In genomic region chr17:41919840-41920579, GRCh38 we compare ENCODE assay signal across 8 cellular contexts. TPM values are rescaled to one million over a fixed set of nuclear protein-coding genes. Genes with fewer than 3 reads are reported as not detected.
DNase-seq lines count a peak whose midpoint lies in the region; ATAC-seq and TF ChIP-seq lines count a peak whose summit lies in the region.

No MANE protein-coding gene starts in this region.

- H4K20me1 ChIP-seq in Loucy (ENCODE audit: insufficient read depth, low read length, poor library complexity, severe bottlenecking): peaks cover 35% of the 10 kb centered on the region

- peaks cover 13 to 38% (median 23%) of the 10 kb centered on the region in 3 donors for H3K4me1 Mint-ChIP-seq in naive B cell

- H3F3A ChIP-seq in Loucy (ENCODE audit: low read depth): no peaks in the 10 kb centered on the region

- H3K9me3 Mint-ChIP-seq in naive B cell: no peaks in the 10 kb centered on the region

- no peak overlapping the region for H3K27ac Mint-ChIP-seq in naive B cell

- H3K9me2 ChIP-seq in Loucy (replicated peaks; ENCODE audit: low read depth, low read length): no peaks in the 10 kb centered on the region

- H3K9me3 ChIP-seq in BE2C (no peaks in the 10 kb centered on the region), Loucy (ENCODE audit: insufficient read depth, low read depth, low read length) (no peaks in the 10 kb centered on the region)

- H3K4me3 Mint-ChIP-seq in naive B cell: peak overlapping the region; percentile 53 to 95 (median 92)

- TF ChIP-seq CTCF in BE2C (IDR thresholded peaks at IDR 0.05; ENCODE audit: low read depth, low read length) (no peak), Loucy (conservative IDR thresholded peaks at IDR 0.05; ENCODE audit: low read length) (no peak), choroid plexus epithelial cell (conservative IDR thresholded peaks at IDR 0.05; ENCODE audit: low read depth, low read length) (no peak)

- H3K4me3 ChIP-seq in BE2C (ENCODE audit: low read depth, low read length) (peak overlapping the region; percentile 45), Loucy (ENCODE audit: low read length, poor library complexity, severe bottlenecking) (no peak overlapping the region), choroid plexus epithelial cell (ENCODE audit: low read depth, low read length) (no peak overlapping the region)

- H3K36me3 Mint-ChIP-seq in naive B cell: no peaks in the 10 kb centered on the region

- H3K4me2 ChIP-seq in Loucy (ENCODE audit: low read depth, low read length, poor library complexity, severe bottlenecking): peak overlapping the region; percentile 71

- ATAC-seq in naive B cell (ENCODE audit: low read depth in 2 of 2) (no peak), GM21390 (IDR thresholded peaks at IDR 0.05; ENCODE audit: unreplicated experiment) (no peak), GM19395 (IDR thresholded peaks at IDR 0.05; ENCODE audit: unreplicated experiment) (no peak)

- H3K4me1 ChIP-seq in BE2C: peaks cover 11% of the 10 kb centered on the region
- peaks cover 28% of the 10 kb centered on the region for H3K4me1 ChIP-seq in Loucy (ENCODE audit: insufficient read depth, low read length, poor library complexity, severe bottlenecking)

- H3K27me3 ChIP-seq in BE2C: no peaks in the 10 kb centered on the region
- peaks cover 6% of the 10 kb centered on the region for H3K27me3 ChIP-seq in Loucy (ENCODE audit: insufficient read depth, low read length, poor library complexity, severe bottlenecking)

- H3K36me3 ChIP-seq in BE2C: peaks cover 20% of the 10 kb centered on the region
- H3K36me3 ChIP-seq in Loucy (ENCODE audit: insufficient read depth, low read length): no peaks in the 10 kb centered on the region

- peaks cover 38% of the 10 kb centered on the region for H3K79me2 ChIP-seq in Loucy (ENCODE audit: insufficient read depth, low read length)

- H2AFZ ChIP-seq in Loucy (ENCODE audit: low read length): no peak overlapping the region

- peak overlapping the region; percentile 95 for H3K9ac ChIP-seq in Loucy (ENCODE audit: low read depth, low read length, poor library complexity, severe bottlenecking)

- DNase-seq in BE2C: no peak
- peak; percentile 35 for DNase-seq in choroid plexus epithelial cell (ENCODE audit: low read depth)
- no peak for DNase-seq in naive B cell
- DNase-seq in NCI-H128 (lab: John Stamatoyannopoulos, UW; ENCODE audit: unreplicated experiment): no peak
- DNase-seq in globus pallidus (ENCODE audit: low spot score): no peak

- no peaks in the 10 kb centered on the region for H3K27me3 Mint-ChIP-seq in naive B cell

RNA-seq across cellular contexts. Expression of gene ACLY, which starts 1.3 kb away (rescaled TPM):
- polyA plus RNA-seq in BE2C (2012; ENCODE audit: insufficient read depth, insufficient read length, low read depth): 313 TPM
- polyA plus RNA-seq in naive B cell (ENCODE audit: low read depth in 6 of 6): 10 to 100 TPM; 34.0 to 63.5 (median 49.8) TPM

RNA-seq across cellular contexts. Expression of gene ODAD4, which starts 10.4 kb away (rescaled TPM):
- 1.8 TPM for polyA plus RNA-seq in BE2C (2012; ENCODE audit: insufficient read depth, insufficient read length, low read depth)
- under 1 TPM in 4 of 6 donors, not detected in 2; 0.17 to 0.60 (median 0.37) TPM for polyA plus RNA-seq in naive B cell (ENCODE audit: low read depth in 6 of 6)

RNA-seq across cellular contexts. Expression of gene CNP, which starts 46.6 kb away (rescaled TPM):
- 30.2 TPM for polyA plus RNA-seq in BE2C (2012; ENCODE audit: insufficient read depth, insufficient read length, low read depth)
- polyA plus RNA-seq in naive B cell (ENCODE audit: low read depth in 6 of 6): 10 to 100 TPM; 27.5 to 42.4 (median 34.8) TPM

RNA-seq across cellular contexts. Expression of gene KLHL11, which starts 54.8 kb away (rescaled TPM):
- 6.6 TPM for polyA plus RNA-seq in BE2C (2012; ENCODE audit: insufficient read depth, insufficient read length, low read depth)
- polyA plus RNA-seq in naive B cell (ENCODE audit: low read depth in 6 of 6): 1 to 10 TPM; 3.6 to 9.8 (median 6.7) TPM
